In the genomic region with DNA sequence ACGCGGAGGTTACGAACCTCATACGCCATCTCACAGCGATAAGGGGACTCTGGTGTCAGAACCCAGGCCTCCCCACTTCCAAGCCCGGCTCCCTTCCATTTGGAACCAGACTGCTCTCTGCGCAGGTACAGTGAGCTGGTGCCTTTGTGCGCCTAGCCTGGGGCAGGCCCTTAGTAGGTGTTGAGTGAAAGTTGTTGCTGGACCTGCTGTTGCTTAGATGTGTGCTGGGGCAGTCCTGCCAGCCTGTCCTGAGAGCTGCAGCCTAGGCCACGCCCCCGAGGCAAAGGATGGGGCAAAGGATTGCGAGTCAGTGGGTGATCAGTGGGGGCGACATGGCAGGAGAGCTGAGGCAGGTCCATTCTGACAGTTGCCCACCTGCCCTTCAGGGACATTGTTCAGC, we compare ENCODE assay signal across 15 cellular contexts.
DNase-seq lines count a peak whose midpoint lies in the region; ATAC-seq, FAIRE-seq and TF ChIP-seq lines count a peak whose summit lies in the region.
"Had no signal": no experiment of that assay in that cellular context is flagged by ENCODE, and none has a peak within 500 bp of the region (broad histone marks: within the 10 kb centered on the region; RNA-seq: fewer than 3 reads in every experiment).

No MANE protein-coding gene starts in this region.

- H4K20me1 ChIP-seq in HepG2 (ENCODE audit: insufficient read depth, low read length), result no peaks in the 10 kb centered on the region

- CTCF ChIA-PET in RWPE1 (lab: Yijun Ruan, JAX) (interaction anchor here (0.6 kb wide), 1 partner anchor 223 kb away, joined by 3 read pairs; no protein-coding TSS in a partner anchor), HepG2 (lab: Yijun Ruan, JAX; ENCODE audit: low intra/inter-chr PET ratio, low total read pairs) (no interaction called here)

- H3K4me3 ChIP-seq in heart right ventricle (no peak overlapping the region), lower lobe of right lung (no peak overlapping the region), gastrocnemius medialis (no peak overlapping the region), HepG2 (replicated peaks in 1 of 3; ENCODE audit: insufficient read depth in 1 of 3, low read depth in 2 of 3, low read length in 3 of 3) (no peak overlapping the region)
- H3K4me3 ChIP-seq: A549, HAP-1 had no signal

- H3K4me1 ChIP-seq in heart right ventricle, result peaks cover 0 to 39% (median 15%) of the 10 kb centered on the region in 9 donors
- H3K4me1 ChIP-seq in lower lobe of right lung, result no peaks in the 10 kb centered on the region
- peaks cover 19 to 23% of the 10 kb centered on the region in 2 donors for H3K4me1 ChIP-seq in gastrocnemius medialis
- H3K4me1 ChIP-seq in HepG2 (ENCODE audit: insufficient read depth, low read length), result peaks cover 6% of the 10 kb centered on the region; the same call in 1 of the 2 replicates
- H3K4me1 ChIP-seq: HAP-1 had no signal

- H3K27me3 ChIP-seq in heart right ventricle (no peaks in the 10 kb centered on the region), lower lobe of right lung (ENCODE audit: low read depth) (no peaks in the 10 kb centered on the region), gastrocnemius medialis (no peaks in the 10 kb centered on the region), HepG2 (ENCODE audit: control insufficient read depth in 1 of 2, insufficient read depth in 2 of 2, low read length in 2 of 2) (no peaks in the 10 kb centered on the region)

- no peak for TF ChIP-seq POLR2A in gastrocnemius medialis (IDR thresholded peaks at IDR 0.05)
- TF ChIP-seq POLR2A in HepG2 (IDR thresholded peaks at IDR 0.05; ENCODE audit: insufficient read depth in 1 of 2, low read depth in 2 of 2, low read length in 2 of 2), result no peak

- TF ChIP-seq CTCF in RWPE1 (conservative IDR thresholded peaks at IDR 0.05; ENCODE audit: low read depth) (no peak), heart right ventricle (IDR thresholded peaks at IDR 0.05) (no peak), lower lobe of right lung (IDR thresholded peaks at IDR 0.05) (no peak), gastrocnemius medialis (IDR thresholded peaks at IDR 0.05 in 4 of 5, conservative IDR thresholded peaks at IDR 0.05 in 1 of 5) (no peak), HepG2 (CRISPR knock-in tag; IDR thresholded peaks at IDR 0.05) (no peak)

- H3K4me2 ChIP-seq in HepG2 (ENCODE audit: low read depth, low read length), result no peak overlapping the region
- H3K4me2 ChIP-seq: A549 had no signal

- H3K9me3 ChIP-seq in heart right ventricle (no peaks in the 10 kb centered on the region), lower lobe of right lung (no peaks in the 10 kb centered on the region), gastrocnemius medialis (no peaks in the 10 kb centered on the region), HepG2 (ENCODE audit: low read length) (no peaks in the 10 kb centered on the region)
- H3K9me3 ChIP-seq: A549, HAP-1 had no signal

- H3K36me3 ChIP-seq in heart right ventricle (peaks cover 0 to 72% (median 5%) of the 10 kb centered on the region in 9 donors), lower lobe of right lung (peaks cover 52% of the 10 kb centered on the region), gastrocnemius medialis (peaks cover 0 to 21% of the 10 kb centered on the region in 2 donors), HepG2 (replicated peaks in 1 of 2; ENCODE audit: control insufficient read depth in 1 of 2, insufficient read depth in 2 of 2, low read length in 2 of 2) (peaks cover 27 to 34% of the 10 kb centered on the region in 2 experiments)
- H3K36me3 ChIP-seq: HAP-1 had no signal

- WGBS in heart right ventricle, 2 donors, result 57 to 78% methylated on average over 12 of the region's 12 CpGs
- 95% methylated on average over 11 of the region's 12 CpGs for whole genome bisulfite sequencing in HepG2 (ENCODE audit: low lambda C conversion rate)

- no peak for FAIRE-seq in HepG2 (lab: Jason Lieb, UNC)
- FAIRE-seq: A549, HTR-8/SVneo had no signal

- no peak for TF ChIP-seq RAD21 in HepG2 (CRISPR knock-in tag; IDR thresholded peaks at IDR 0.05)

- TF ChIP-seq EP300 in HepG2 (IDR thresholded peaks at IDR 0.05; ENCODE audit: low read depth in 2 of 2, low read length in 2 of 2) (no peak), HepG2 (CRISPR knock-in tag; IDR thresholded peaks at IDR 0.05; ENCODE audit: borderline replicate concordance) (no peak)

- no peak for DNase-seq in RWPE1 (ENCODE audit: low spot score)
- DNase-seq in heart right ventricle, result no peak
- no peak for DNase-seq in lower lobe of right lung
- DNase-seq in gastrocnemius medialis, result no peak
- no peak for DNase-seq in HepG2 (ENCODE audit: low spot score)
- no peak for DNase-seq in activated effector memory CD4-positive, alpha-beta T cell treated with Interleukin-2 at 50 U/mL for 16 hours
- DNase-seq: NCI-H1436 treated with DMSO at 0.1 percent for 48 hours, NCI-H2107, NCI-H526 treated with DMSO at 0.1 percent for 48 hours, RPMI8226 had no signal

- H3K79me2 ChIP-seq in HepG2 (ENCODE audit: insufficient read depth, low read length), result no peaks in the 10 kb centered on the region

- intact Hi-C loops in heart right ventricle (cut with DNase I) (loop anchor here in 1 of 10 donors (5.0 kb wide), 1 partner anchor 41 kb away; no protein-coding TSS in a partner anchor), lower lobe of right lung (cut with DNase I) (no loop called here), gastrocnemius medialis (cut with DNase I; ENCODE audit: low total_unique reads) (loop anchor here (2.0 kb wide), 1 partner anchor 46 kb away; no protein-coding TSS in a partner anchor), HepG2 (cut with micrococcal nuclease; ENCODE audit: unreplicated experiment) (no loop called here)

- in situ Hi-C loops in gastrocnemius medialis (cut with MboI; ENCODE audit: low sequenced_read_pairs in 4 of 4) (no loop called here), HepG2 (cut with HindIII; ENCODE audit: extremely low pct_ligation_motif_present, low pct_unique_long_range_greater_than_20kb) (no loop called here)

- POLR2A ChIA-PET in RWPE1 (lab: Yijun Ruan, JAX; ENCODE audit: low non-redundant PET) (no interaction called here), HepG2 (lab: Yijun Ruan, JAX) (no interaction called here)

- no peak overlapping the region for H3K9ac ChIP-seq in HepG2 (ENCODE audit: insufficient read depth, low read depth, low read length)

- no peak overlapping the region for H2AFZ ChIP-seq in HepG2 (ENCODE audit: low read length)

- 0 out of 2 replicates have a peak overlapping the region, but pooled peaks have one; percentile 0 for H3K27ac ChIP-seq in RWPE1
- H3K27ac ChIP-seq in heart right ventricle, result peak overlapping the region in 7 of 10 donors; percentile 9 to 63 (median 53)
- no peak overlapping the region for H3K27ac ChIP-seq in lower lobe of right lung
- peak overlapping the region; percentile 75 to 95 (median 82) for H3K27ac ChIP-seq in gastrocnemius medialis
- H3K27ac ChIP-seq in HepG2 (ENCODE audit: extremely low read length, insufficient read depth, low read length), result no peak overlapping the region
- H3K27ac ChIP-seq: A549 had no signal

- ATAC-seq in heart right ventricle (peak; percentile 22 to 76 (median 34)), lower lobe of right lung (peak; percentile 6 to 7), gastrocnemius medialis (peak; percentile 8 to 12), SK-N-SH treated with all-trans-retinoic acid at 6 μM for 48 hours (no peak), HepG2 (no peak), HG03457 (IDR thresholded peaks at IDR 0.05; ENCODE audit: unreplicated experiment) (no peak)

- BruUV-seq in HepG2 (replicated peaks; lab: Mats Ljungman, UMichigan), result no TSS peak

TF ChIP-seq in SK-N-SH treated with all-trans-retinoic acid at 6 μM for 48 hours, 23 proteins besides CTCF, POLR2A, EP300 and RAD21 (continues in another document):
- TF ChIP-seq, protein P1, sequence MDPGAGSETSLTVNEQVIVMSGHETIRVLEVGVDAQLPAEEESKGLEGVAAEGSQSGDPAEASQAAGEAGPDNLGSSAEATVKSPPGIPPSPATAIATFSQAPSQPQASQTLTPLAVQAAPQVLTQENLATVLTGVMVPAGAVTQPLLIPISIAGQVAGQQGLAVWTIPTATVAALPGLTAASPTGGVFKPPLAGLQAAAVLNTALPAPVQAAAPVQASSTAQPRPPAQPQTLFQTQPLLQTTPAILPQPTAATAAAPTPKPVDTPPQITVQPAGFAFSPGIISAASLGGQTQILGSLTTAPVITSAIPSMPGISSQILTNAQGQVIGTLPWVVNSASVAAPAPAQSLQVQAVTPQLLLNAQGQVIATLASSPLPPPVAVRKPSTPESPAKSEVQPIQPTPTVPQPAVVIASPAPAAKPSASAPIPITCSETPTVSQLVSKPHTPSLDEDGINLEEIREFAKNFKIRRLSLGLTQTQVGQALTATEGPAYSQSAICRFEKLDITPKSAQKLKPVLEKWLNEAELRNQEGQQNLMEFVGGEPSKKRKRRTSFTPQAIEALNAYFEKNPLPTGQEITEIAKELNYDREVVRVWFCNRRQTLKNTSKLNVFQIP (CRISPR knock-in tag; IDR thresholded peaks at IDR 0.05; ENCODE audit: borderline replicate concordance, low read depth), result no peak
- TF ChIP-seq TCF4 (CRISPR knock-in tag; IDR thresholded peaks at IDR 0.05; ENCODE audit: borderline replicate concordance), result no peak

TF ChIP-seq in HepG2, 621 proteins besides CTCF, POLR2A, EP300 and RAD21 (continues in another document):
- TF ChIP-seq FOXA3 (CRISPR knock-in tag; IDR thresholded peaks at IDR 0.05), result no peak
- TF ChIP-seq BCL6 (CRISPR knock-in tag; IDR thresholded peaks at IDR 0.05), result no peak

Comparison
In these comparisons a context has a peak if more than half of its experiments do, and no peak if none do; other contexts are left out.
1. H3K27ac ChIP-seq: peak in RWPE1 (single experiment), heart right ventricle (7 of 10) and gastrocnemius medialis (4 of 4); none in lower lobe of right lung (single experiment) and HepG2 (single experiment).
2. ATAC-seq: peak in heart right ventricle (8 of 8), lower lobe of right lung (2 of 2) and gastrocnemius medialis (2 of 2); none in SK-N-SH treated with all-trans-retinoic acid at 6 μM for 48 hours (single experiment), HepG2 (single experiment) and HG03457 (single experiment).